ENCODE assay signal across 1 cellular context in the genomic region with DNA sequence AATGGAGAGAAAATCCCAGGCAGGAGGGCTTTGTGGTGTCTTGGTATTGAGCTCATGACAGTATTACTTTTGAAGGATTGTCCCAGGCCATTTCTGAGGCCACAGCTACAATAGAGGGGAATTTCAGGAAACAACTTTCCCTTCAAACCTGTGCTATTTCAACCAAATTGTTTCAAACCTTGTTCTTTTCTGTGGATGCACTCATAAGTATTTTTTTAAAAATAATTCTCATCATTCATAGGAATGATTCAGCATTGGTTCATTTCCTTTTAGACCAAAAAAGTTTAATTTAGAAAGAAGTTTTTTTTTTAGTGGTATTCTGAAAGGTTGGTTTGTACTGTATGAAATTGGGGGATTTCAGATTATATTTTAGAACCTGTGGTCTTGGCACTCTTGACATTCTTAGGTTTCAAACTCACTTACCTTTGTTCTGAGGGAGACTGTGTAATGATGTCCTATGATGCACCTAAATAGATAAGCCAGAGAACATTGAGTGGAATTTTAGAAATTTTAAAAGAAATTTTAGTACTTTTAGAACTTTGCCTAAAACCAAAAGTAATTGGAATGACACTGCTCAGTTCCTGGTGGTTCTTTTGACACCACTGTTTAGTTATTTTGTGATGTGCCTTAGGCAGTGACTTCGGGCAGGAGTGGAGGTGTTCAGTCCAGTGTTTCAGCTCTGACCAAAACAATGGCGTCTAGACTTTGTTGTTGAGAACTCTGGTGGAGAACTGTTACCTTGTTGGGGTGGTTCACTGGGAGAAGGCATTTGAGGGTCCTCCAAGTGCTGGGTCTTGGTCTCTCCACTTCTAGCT.
A peak's percentile ranks its signal among the peaks of the same experiment; 100 is the strongest.
TF ChIP-seq lines count a peak whose summit lies in the region.

No MANE protein-coding gene starts in this region.

TF ChIP-seq in endothelial cell of umbilical vein, 7 proteins besides CTCF, POLR2A, EP300 and RAD21:
- TF ChIP-seq, protein P1, sequence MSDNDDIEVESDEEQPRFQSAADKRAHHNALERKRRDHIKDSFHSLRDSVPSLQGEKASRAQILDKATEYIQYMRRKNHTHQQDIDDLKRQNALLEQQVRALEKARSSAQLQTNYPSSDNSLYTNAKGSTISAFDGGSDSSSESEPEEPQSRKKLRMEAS (IDR thresholded peaks at IDR 0.05; ENCODE audit: insufficient read depth, insufficient read length): no peak
- TF ChIP-seq JUN (IDR thresholded peaks at IDR 0.05; ENCODE audit: borderline replicate concordance, insufficient read depth, insufficient read length, low read depth) (peak; percentile 40), EZH2 (IDR thresholded peaks at IDR 0.05; ENCODE audit: borderline replicate concordance, low read depth, low read length, severe bottlenecking) (no peak), POLR2AphosphoS5 (IDR thresholded peaks at IDR 0.05; ENCODE audit: insufficient read depth, low read depth, low read length) (no peak), FOS (IDR thresholded peaks at IDR 0.05; ENCODE audit: borderline replicate concordance, insufficient read depth, low read length) (peak; percentile 86), MYC (IDR thresholded peaks at IDR 0.05; ENCODE audit: low read depth, low read length) (no peak), GATA2 (IDR thresholded peaks at IDR 0.05; ENCODE audit: insufficient read depth, insufficient read length, low read depth, low read length) (no peak)
